ENCODE assay signal across 1 cellular context in the genomic region with DNA sequence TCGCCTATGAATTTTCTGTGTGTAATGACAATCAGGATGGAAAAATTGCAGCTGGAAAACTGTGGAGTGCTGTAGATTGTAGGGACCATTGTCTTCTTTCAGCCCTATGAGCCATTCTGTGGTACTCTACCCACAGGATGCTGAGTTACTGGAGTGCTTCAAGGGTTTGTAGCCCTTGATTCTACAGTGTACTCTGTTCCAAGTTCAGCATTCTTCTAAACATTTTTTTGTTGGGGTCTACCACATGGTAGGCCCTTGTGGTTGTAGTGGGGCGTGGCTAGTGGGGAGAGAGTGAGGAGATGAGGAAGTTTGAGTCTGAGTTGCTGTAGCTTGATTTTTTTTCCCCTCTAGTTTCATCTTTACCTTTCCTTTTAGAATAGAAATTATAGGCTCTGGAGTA.
TF ChIP-seq lines count a peak whose summit lies in the region.

No MANE protein-coding gene starts in this region.

TF ChIP-seq in HepG2, 621 proteins besides CTCF, POLR2A, EP300 and RAD21 (continued from another document):
- TF ChIP-seq, protein P1, sequence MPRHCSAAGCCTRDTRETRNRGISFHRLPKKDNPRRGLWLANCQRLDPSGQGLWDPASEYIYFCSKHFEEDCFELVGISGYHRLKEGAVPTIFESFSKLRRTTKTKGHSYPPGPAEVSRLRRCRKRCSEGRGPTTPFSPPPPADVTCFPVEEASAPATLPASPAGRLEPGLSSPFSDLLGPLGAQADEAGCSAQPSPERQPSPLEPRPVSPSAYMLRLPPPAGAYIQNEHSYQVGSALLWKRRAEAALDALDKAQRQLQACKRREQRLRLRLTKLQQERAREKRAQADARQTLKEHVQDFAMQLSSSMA (CRISPR knock-in tag; IDR thresholded peaks at IDR 0.05) = no peak
- TF ChIP-seq NFATC3 (CRISPR knock-in tag; IDR thresholded peaks at IDR 0.05) (no peak), TOPORS (CRISPR knock-in tag; IDR thresholded peaks at IDR 0.05) (no peak), ZNF772 (CRISPR knock-in tag; IDR thresholded peaks at IDR 0.05) (no peak)
- TF ChIP-seq, protein P2, sequence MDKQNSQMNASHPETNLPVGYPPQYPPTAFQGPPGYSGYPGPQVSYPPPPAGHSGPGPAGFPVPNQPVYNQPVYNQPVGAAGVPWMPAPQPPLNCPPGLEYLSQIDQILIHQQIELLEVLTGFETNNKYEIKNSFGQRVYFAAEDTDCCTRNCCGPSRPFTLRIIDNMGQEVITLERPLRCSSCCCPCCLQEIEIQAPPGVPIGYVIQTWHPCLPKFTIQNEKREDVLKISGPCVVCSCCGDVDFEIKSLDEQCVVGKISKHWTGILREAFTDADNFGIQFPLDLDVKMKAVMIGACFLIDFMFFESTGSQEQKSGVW (CRISPR knock-in tag; IDR thresholded peaks at IDR 0.05; ENCODE audit: borderline replicate concordance) = no peak
- TF ChIP-seq, protein P3, sequence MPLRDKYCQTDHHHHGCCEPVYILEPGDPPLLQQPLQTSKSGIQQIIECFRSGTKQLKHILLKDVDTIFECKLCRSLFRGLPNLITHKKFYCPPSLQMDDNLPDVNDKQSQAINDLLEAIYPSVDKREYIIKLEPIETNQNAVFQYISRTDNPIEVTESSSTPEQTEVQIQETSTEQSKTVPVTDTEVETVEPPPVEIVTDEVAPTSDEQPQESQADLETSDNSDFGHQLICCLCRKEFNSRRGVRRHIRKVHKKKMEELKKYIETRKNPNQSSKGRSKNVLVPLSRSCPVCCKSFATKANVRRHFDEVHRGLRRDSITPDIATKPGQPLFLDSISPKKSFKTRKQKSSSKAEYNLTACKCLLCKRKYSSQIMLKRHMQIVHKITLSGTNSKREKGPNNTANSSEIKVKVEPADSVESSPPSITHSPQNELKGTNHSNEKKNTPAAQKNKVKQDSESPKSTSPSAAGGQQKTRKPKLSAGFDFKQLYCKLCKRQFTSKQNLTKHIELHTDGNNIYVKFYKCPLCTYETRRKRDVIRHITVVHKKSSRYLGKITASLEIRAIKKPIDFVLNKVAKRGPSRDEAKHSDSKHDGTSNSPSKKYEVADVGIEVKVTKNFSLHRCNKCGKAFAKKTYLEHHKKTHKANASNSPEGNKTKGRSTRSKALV (CRISPR knock-in tag; IDR thresholded peaks at IDR 0.05) = no peak
TF ChIP-seq in HepG2: peak in this region for 0.
